In the genomic region with DNA sequence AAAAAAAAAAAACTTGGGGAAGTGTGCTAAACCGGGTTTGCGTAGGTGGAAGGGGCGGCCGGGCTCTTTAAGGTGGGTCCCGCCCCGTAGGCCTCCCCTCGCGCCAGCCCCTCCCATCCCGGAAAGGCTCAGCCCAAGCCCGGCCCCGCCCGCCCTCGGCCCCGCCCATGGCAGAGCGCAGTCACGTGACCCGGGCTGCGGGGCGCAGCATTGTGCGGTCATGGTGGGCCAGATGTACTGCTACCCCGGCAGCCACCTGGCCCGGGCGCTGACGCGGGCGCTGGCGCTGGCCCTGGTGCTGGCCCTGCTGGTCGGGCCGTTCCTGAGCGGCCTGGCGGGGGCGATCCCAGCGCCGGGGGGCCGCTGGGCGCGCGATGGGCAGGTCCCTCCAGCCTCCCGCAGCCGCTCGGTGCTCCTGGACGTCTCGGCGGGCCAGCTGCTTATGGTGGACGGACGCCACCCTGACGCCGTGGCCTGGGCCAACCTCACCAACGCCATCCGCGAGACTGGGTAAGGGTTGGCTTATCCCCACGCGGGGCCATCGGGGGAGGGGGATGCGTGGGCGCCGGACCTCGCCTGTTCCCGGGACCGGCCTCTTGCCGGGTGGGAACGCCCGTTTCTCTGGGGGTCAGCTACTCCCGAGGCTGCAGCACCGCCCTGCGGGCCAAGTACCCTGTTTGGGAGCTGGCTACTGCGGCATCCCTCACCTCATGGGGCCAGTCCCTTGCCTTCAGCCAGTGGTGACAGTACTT, we compare ENCODE assay signal across 1 cellular context.
TF ChIP-seq lines count a peak whose summit lies in the region.

TSS of gene PLBD2 (plus strand) at position 207 of the 752 bp plus-strand sequence. CDS start at position 221, 14 bp downstream.

TF ChIP-seq in K562, 482 proteins besides CTCF, POLR2A, EP300 and RAD21 (continued from another document and continues in another):
- TF ChIP-seq CUX1 (CRISPR knock-in tag; IDR thresholded peaks at IDR 0.05) (no peak), ZNF282 (CRISPR knock-in tag; IDR thresholded peaks at IDR 0.05) (no peak), PCBP1 (IDR thresholded peaks at IDR 0.05; ENCODE audit: low read depth, low read length, poor library complexity, severe bottlenecking) (no peak), ZNF134 (CRISPR knock-in tag; conservative IDR thresholded peaks at IDR 0.05) (no peak), ZNF57 (CRISPR knock-in tag; IDR thresholded peaks at IDR 0.05) (no peak), KLF1 (tag; IDR thresholded peaks at IDR 0.05) (no peak), POLR2G (IDR thresholded peaks at IDR 0.05; ENCODE audit: low read depth, low read length) (peak; percentile 89), MED1 (CRISPR knock-in tag; IDR thresholded peaks at IDR 0.05; ENCODE audit: borderline replicate concordance) (no peak), HMG20B (CRISPR knock-in tag; IDR thresholded peaks at IDR 0.05) (no peak), ARID1B (IDR thresholded peaks at IDR 0.05) (no peak; the same call in 1 of the 2 replicates), RHOXF2B (CRISPR knock-in tag; conservative IDR thresholded peaks at IDR 0.05) (no peak), ZNF644 (tag; IDR thresholded peaks at IDR 0.05; ENCODE audit: low read depth) (no peak), ZNF408 (CRISPR knock-in tag; IDR thresholded peaks at IDR 0.05; ENCODE audit: low read depth) (no peak), BDP1 (IDR thresholded peaks at IDR 0.05; ENCODE audit: insufficient read depth, insufficient read length) (no peak), MCM2 (IDR thresholded peaks at IDR 0.05; ENCODE audit: low read depth) (no peak), CCNT2 (IDR thresholded peaks at IDR 0.05; ENCODE audit: borderline replicate concordance, extremely low read depth, insufficient read length, low read depth, low read length) (peak; percentile 76), CBX2 (IDR thresholded peaks at IDR 0.05; ENCODE audit: insufficient read depth, low read length, poor library complexity, severe bottlenecking) (no peak), RBBP5 (IDR thresholded peaks at IDR 0.05; ENCODE audit: borderline replicate concordance, insufficient read depth, low read length, poor library complexity, severe bottlenecking) (peak; percentile 56), OTX1 (CRISPR knock-in tag; IDR thresholded peaks at IDR 0.05) (no peak), ARHGAP35 (IDR thresholded peaks at IDR 0.05; ENCODE audit: partially characterized antibody) (no peak), SLC30A9 (CRISPR knock-in tag; IDR thresholded peaks at IDR 0.05) (no peak), ZNF239 (CRISPR knock-in tag; IDR thresholded peaks at IDR 0.05) (no peak), BACH1 (tag; IDR thresholded peaks at IDR 0.05) (no peak), ZNF3 (CRISPR knock-in tag; IDR thresholded peaks at IDR 0.05) (no peak), MTA3 (IDR thresholded peaks at IDR 0.05; ENCODE audit: borderline replicate concordance) (peak; percentile 51; the same call in 1 of the 2 replicates), ILF3 (IDR thresholded peaks at IDR 0.05; ENCODE audit: borderline replicate concordance) (peak; percentile 71; the same call in 1 of the 2 replicates), MGA (IDR thresholded peaks at IDR 0.05) (no peak), FOSL1 (tag; conservative IDR thresholded peaks at IDR 0.05) (0 out of 2 replicates have a peak, but pooled peaks have one; percentile 37), MAFK (IDR thresholded peaks at IDR 0.05; ENCODE audit: low read length) (no peak), TBL1XR1 (IDR thresholded peaks at IDR 0.05; ENCODE audit: low read length in 2 of 2) (0 out of 4 replicates have a peak, but pooled peaks of 1 of the 2 experiments have one; percentile 49)
- TF ChIP-seq, protein P1, sequence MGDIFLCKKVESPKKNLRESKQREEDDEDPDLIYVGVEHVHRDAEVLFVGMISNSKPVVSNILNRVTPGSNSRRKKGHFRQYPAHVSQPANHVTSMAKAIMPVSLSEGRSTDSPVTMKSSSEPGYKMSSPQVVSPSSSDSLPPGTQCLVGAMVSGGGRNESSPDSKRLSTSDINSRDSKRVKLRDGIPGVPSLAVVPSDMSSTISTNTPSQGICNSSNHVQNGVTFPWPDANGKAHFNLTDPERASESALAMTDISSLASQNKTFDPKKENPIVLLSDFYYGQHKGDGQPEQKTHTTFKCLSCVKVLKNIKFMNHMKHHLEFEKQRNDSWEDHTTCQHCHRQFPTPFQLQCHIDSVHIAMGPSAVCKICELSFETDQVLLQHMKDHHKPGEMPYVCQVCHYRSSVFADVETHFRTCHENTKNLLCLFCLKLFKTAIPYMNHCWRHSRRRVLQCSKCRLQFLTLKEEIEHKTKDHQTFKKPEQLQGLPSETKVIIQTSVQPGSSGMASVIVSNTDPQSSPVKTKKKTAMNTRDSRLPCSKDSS (IDR thresholded peaks at IDR 0.05; ENCODE audit: low read depth, partially characterized antibody) = no peak
- TF ChIP-seq, protein P2, sequence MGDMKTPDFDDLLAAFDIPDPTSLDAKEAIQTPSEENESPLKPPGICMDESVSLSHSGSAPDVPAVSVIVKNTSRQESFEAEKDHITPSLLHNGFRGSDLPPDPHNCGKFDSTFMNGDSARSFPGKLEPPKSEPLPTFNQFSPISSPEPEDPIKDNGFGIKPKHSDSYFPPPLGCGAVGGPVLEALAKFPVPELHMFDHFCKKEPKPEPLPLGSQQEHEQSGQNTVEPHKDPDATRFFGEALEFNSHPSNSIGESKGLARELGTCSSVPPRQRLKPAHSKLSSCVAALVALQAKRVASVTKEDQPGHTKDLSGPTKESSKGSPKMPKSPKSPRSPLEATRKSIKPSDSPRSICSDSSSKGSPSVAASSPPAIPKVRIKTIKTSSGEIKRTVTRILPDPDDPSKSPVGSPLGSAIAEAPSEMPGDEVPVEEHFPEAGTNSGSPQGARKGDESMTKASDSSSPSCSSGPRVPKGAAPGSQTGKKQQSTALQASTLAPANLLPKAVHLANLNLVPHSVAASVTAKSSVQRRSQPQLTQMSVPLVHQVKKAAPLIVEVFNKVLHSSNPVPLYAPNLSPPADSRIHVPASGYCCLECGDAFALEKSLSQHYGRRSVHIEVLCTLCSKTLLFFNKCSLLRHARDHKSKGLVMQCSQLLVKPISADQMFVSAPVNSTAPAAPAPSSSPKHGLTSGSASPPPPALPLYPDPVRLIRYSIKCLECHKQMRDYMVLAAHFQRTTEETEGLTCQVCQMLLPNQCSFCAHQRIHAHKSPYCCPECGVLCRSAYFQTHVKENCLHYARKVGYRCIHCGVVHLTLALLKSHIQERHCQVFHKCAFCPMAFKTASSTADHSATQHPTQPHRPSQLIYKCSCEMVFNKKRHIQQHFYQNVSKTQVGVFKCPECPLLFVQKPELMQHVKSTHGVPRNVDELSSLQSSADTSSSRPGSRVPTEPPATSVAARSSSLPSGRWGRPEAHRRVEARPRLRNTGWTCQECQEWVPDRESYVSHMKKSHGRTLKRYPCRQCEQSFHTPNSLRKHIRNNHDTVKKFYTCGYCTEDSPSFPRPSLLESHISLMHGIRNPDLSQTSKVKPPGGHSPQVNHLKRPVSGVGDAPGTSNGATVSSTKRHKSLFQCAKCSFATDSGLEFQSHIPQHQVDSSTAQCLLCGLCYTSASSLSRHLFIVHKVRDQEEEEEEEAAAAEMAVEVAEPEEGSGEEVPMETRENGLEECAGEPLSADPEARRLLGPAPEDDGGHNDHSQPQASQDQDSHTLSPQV (IDR thresholded peaks at IDR 0.05) = peak; percentile 47; the same call in 1 of the 2 replicates
- TF ChIP-seq, protein P3, sequence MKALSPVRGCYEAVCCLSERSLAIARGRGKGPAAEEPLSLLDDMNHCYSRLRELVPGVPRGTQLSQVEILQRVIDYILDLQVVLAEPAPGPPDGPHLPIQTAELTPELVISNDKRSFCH (CRISPR knock-in tag; IDR thresholded peaks at IDR 0.05) = no peak
- TF ChIP-seq, protein P3 (tag; IDR thresholded peaks at IDR 0.05) = no peak
